Comparison of ENCODE assay signal across 7 cellular contexts in the genomic region with DNA sequence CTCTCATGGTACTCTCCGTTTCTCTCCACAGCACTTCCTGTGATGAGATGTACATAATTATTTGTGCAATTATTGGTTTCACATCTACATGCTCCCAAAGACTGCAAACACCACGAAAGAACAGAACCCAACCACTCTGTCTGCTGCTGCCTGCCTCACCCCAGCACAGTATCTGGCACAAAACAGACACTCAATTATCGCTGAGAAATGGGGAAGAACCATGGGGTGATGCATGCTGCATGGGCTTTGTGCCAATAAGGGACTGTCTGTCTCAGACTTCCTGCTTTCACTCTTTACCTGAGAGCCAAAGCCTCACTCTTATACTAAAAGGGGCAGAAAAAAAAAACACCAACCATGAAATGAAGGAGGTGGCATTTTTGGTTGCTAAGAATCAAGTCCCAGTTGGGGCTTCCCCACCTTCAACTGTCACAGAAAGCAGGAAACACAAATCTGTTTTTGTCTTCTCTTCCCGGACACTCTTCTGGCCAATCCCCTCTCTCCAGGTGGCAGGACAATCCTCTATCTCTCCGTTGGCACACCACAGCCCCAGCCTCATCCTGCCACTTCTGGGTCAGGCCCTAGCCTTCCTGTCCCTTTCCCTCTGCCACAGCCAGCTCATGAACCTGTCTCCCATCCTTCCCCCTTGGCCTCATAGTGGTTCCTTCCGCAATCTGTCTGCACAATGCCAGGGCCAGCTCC.
DNase-seq lines count a peak whose midpoint lies in the region; ATAC-seq, FAIRE-seq and TF ChIP-seq lines count a peak whose summit lies in the region.

No MANE protein-coding gene starts in this region.

- FAIRE-seq in astrocyte (lab: Jason Lieb, UNC) (no peak), H54 (lab: Jason Lieb, UNC) (no peak)

- no peak overlapping the region for H3K4me3 Mint-ChIP-seq in astrocyte (ENCODE audit: unreplicated experiment)

- ATAC-seq in GM19372 (IDR thresholded peaks at IDR 0.05; ENCODE audit: low read depth, unreplicated experiment) (peak; percentile 64), HG03159 (IDR thresholded peaks at IDR 0.05; ENCODE audit: unreplicated experiment) (peak; percentile 85)

- no peaks in the 10 kb centered on the region for H3K27me3 ChIP-seq in astrocyte (ENCODE audit: insufficient read depth, low read length)
- no peaks in the 10 kb centered on the region for H3K27me3 ChIP-seq in skeletal muscle tissue (ENCODE audit: control insufficient read depth in 3 of 3, insufficient read depth in 3 of 3, low read length in 3 of 3)

- H3K4me2 ChIP-seq in astrocyte (ENCODE audit: low read length): peak overlapping the region; percentile 27

- H3K27me3 Mint-ChIP-seq in astrocyte (ENCODE audit: low read depth, unreplicated experiment): peaks cover 12% of the 10 kb centered on the region

- no peak overlapping the region for H3K9ac ChIP-seq in astrocyte (ENCODE audit: low read length)
- H3K9ac ChIP-seq in skeletal muscle tissue (ENCODE audit: low read depth in 1 of 3, low read length in 3 of 3): no peak overlapping the region

- H3K27ac Mint-ChIP-seq in astrocyte (ENCODE audit: unreplicated experiment): no peak overlapping the region

- TF ChIP-seq CTCF in astrocyte (IDR thresholded peaks at IDR 0.05; ENCODE audit: insufficient read depth, low read depth, low read length): no peak

- no peaks in the 10 kb centered on the region for H3K79me2 ChIP-seq in astrocyte (ENCODE audit: insufficient read depth, low read length)

- H3K36me3 ChIP-seq in astrocyte (ENCODE audit: insufficient read depth, low read length): no peaks in the 10 kb centered on the region
- no peaks in the 10 kb centered on the region for H3K36me3 ChIP-seq in skeletal muscle tissue (ENCODE audit: control insufficient read depth in 3 of 3, insufficient read depth in 3 of 3, low read length in 3 of 3)

- H3K9me3 ChIP-seq in astrocyte (ENCODE audit: insufficient read depth, low read depth, low read length) (no peaks in the 10 kb centered on the region), skeletal muscle tissue (ENCODE audit: control insufficient read depth in 3 of 3, low read length in 3 of 3) (no peaks in the 10 kb centered on the region)

- H3K9me3 Mint-ChIP-seq in astrocyte (ENCODE audit: unreplicated experiment): no peaks in the 10 kb centered on the region

- TF ChIP-seq POLR2A in H54 (IDR thresholded peaks at IDR 0.05; ENCODE audit: low read depth, low read length): no peak

- H4K20me1 ChIP-seq in astrocyte (ENCODE audit: insufficient read depth, low read length): no peaks in the 10 kb centered on the region

- peaks cover 19% of the 10 kb centered on the region for H3K4me1 Mint-ChIP-seq in astrocyte (ENCODE audit: low read depth, unreplicated experiment)

- no peak overlapping the region for H2AFZ ChIP-seq in astrocyte (ENCODE audit: low read depth, low read length)

- H3K27ac ChIP-seq in astrocyte (ENCODE audit: low read depth, low read length) (no peak overlapping the region), skeletal muscle tissue (ENCODE audit: low read depth, low read length) (peak overlapping the region; percentile 36)

- DNase-seq in T-helper 1 cell (peak; percentile 41 to 99 (median 59)), astrocyte (ENCODE audit: low read depth) (no peak), UCSD-AML1 (lab: John Stamatoyannopoulos, UW; ENCODE audit: unreplicated experiment) (no peak), H54 (ENCODE audit: insufficient read length, low spot score) (no peak)

- peaks cover 3% of the 10 kb centered on the region for H3K36me3 Mint-ChIP-seq in astrocyte (ENCODE audit: low read depth, unreplicated experiment)

- H3K4me3 ChIP-seq in astrocyte (ENCODE audit: insufficient read depth, low read depth, low read length) (no peak overlapping the region), skeletal muscle tissue (ENCODE audit: low read length in 3 of 3) (no peak overlapping the region)

- H3K4me1 ChIP-seq in astrocyte (ENCODE audit: insufficient read depth, low read length) (peaks cover 4% of the 10 kb centered on the region), skeletal muscle tissue (ENCODE audit: control insufficient read depth in 3 of 3, insufficient read depth in 3 of 3, low read length in 3 of 3) (peaks cover 27 to 57% (median 47%) of the 10 kb centered on the region in 3 donors)

Comparison
In these comparisons a context has a peak if more than half of its experiments do, and no peak if none do; other contexts are left out.
1. DNase-seq: peak in T-helper 1 cell (5 of 5); none in astrocyte (single experiment), UCSD-AML1 (single experiment) and H54 (single experiment).